12 cellular contexts compared by ENCODE assay signal in the genomic region with DNA sequence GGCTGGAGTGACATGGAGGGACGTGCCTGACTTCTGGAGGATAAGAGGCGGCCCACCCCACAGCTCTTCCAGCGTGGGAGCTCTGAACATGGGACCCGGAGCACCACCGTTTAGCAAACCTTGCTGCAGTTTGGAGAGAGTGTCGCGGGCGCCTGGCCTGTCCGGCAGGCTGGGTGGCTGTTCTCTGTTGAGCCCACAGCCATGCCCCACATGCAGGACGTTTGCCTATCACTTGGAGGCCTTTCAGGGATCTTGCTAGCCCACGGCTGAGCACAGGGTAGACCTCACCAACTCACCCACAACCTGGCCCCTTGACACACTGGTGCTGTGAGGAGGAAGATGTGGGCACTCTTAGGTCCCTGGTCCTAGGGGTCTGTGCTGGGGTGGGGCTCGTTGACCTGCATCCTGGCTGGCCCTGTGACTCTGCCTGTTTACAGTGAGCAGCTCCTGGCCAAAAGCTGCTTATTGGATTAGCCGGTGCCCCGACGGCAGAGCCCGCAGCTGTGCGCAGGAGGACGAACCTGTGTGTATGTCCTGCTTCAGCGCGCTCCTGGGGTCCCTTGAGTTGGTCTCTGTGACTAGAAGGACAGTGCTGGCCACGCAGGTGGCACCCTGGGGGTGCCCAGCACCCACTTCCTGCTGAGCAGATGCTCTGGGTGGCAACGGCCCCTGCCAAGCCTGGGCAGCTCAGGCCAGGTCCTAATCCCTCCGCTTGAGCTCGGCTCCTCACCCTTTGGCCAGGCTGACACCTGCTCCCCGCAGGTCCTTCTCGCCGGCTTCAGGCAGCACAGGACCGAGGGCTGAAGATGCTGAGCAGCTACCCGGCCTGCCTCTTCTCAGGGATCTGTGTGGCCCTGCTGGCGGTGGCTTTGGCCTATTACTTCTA.
DNase-seq lines count a peak whose midpoint lies in the region; ATAC-seq, FAIRE-seq and TF ChIP-seq lines count a peak whose summit lies in the region.
"Had no signal": no experiment of that assay in that cellular context is flagged by ENCODE, and none has a peak within 500 bp of the region (broad histone marks: within the 10 kb centered on the region; RNA-seq: fewer than 3 reads in every experiment).

No MANE protein-coding gene starts in this region.

- ATAC-seq in CD4-positive, alpha-beta T cell (ENCODE audit: poor library complexity), result no peak
- ATAC-seq in GM23338, result peak; percentile 16
- no peak for ATAC-seq in activated CD8-positive, alpha-beta T cell treated with anti-CD3 and anti-CD28 coated beads, Interleukin-2, amount 10 ng/mL, durations not matched to agents 7 days and 5 days
- no peak for ATAC-seq in naive thymus-derived CD4-positive, alpha-beta T cell
- no peak for ATAC-seq in HG02884 (IDR thresholded peaks at IDR 0.05; ENCODE audit: unreplicated experiment)

- POLR2A ChIA-PET in CD4-positive, alpha-beta T cell (lab: Charles Lee), result interaction anchor here (1.0 to 1.8 kb wide), 3 partner anchors 18 to 129 kb away, joined by 3 to 7 read pairs (median 3); no protein-coding TSS in a partner anchor
- POLR2A ChIA-PET in activated CD8-positive, alpha-beta T cell treated with anti-CD3 and anti-CD28 coated beads, Interleukin-2, amount 10 ng/mL, durations not matched to agents 7 days and 5 days (lab: Charles Lee), result no interaction called here
- POLR2A ChIA-PET in naive thymus-derived CD4-positive, alpha-beta T cell (lab: Charles Lee), result interaction anchor here (0.7 kb wide), 1 partner anchor 19 kb away, joined by 3 read pairs; no protein-coding TSS in a partner anchor

- no peaks in the 10 kb centered on the region for H3K9me3 ChIP-seq in CD4-positive, alpha-beta T cell (ENCODE audit: control insufficient read depth, low read length)
- H3K9me3 ChIP-seq in naive thymus-derived CD4-positive, alpha-beta T cell (ENCODE audit: control insufficient read depth in 2 of 3, low read length in 3 of 3), result no peaks in the 10 kb centered on the region
- H3K9me3 ChIP-seq: esophagus muscularis mucosa, neutrophil had no signal

- 0 out of 2 replicates have a peak overlapping the region, but pooled peaks have one; percentile 64 for H3K4me2 ChIP-seq in GM23338

- no peaks in the 10 kb centered on the region for H3K27me3 Mint-ChIP-seq in CD4-positive, alpha-beta T cell
- H3K27me3 Mint-ChIP-seq in GM23338 (ENCODE audit: insufficient read depth, low read depth, poor library complexity) (peaks cover 10% of the 10 kb centered on the region), progenitor cell of endocrine pancreas (no peaks in the 10 kb centered on the region)
- no peaks in the 10 kb centered on the region for H3K27me3 Mint-ChIP-seq in activated CD8-positive, alpha-beta T cell treated with anti-CD3 and anti-CD28 coated beads, Interleukin-2, amount 10 ng/mL, durations not matched to agents 7 days and 5 days (ENCODE audit: low read depth)
- H3K27me3 Mint-ChIP-seq in naive thymus-derived CD4-positive, alpha-beta T cell, result no peaks in the 10 kb centered on the region

- H4K20me1 ChIP-seq in GM23338 (replicated peaks; ENCODE audit: insufficient read depth), result no peaks in the 10 kb centered on the region

- H3K27ac Mint-ChIP-seq in CD4-positive, alpha-beta T cell, result peak overlapping the region; percentile 82
- no peak overlapping the region for H3K27ac Mint-ChIP-seq in GM23338
- peak overlapping the region; percentile 42 for H3K27ac Mint-ChIP-seq in activated CD8-positive, alpha-beta T cell treated with anti-CD3 and anti-CD28 coated beads, Interleukin-2, amount 10 ng/mL, durations not matched to agents 7 days and 5 days
- H3K27ac Mint-ChIP-seq in naive thymus-derived CD4-positive, alpha-beta T cell, result peak overlapping the region; percentile 39 to 96 (median 85)
- H3K27ac Mint-ChIP-seq in progenitor cell of endocrine pancreas, result no peak overlapping the region

- H3F3A ChIP-seq in GM23338 (replicated peaks; ENCODE audit: low read depth), result no peaks in the 10 kb centered on the region

- H3K27me3 ChIP-seq in CD4-positive, alpha-beta T cell (ENCODE audit: control insufficient read depth, insufficient read depth, low read length), result no peaks in the 10 kb centered on the region
- no peaks in the 10 kb centered on the region for H3K27me3 ChIP-seq in GM23338 (ENCODE audit: insufficient read depth)
- H3K27me3 ChIP-seq in naive thymus-derived CD4-positive, alpha-beta T cell (ENCODE audit: control insufficient read depth in 2 of 2, insufficient read depth in 2 of 2, low read length in 2 of 2), result no peaks in the 10 kb centered on the region
- H3K27me3 ChIP-seq: brain microvascular endothelial cell, esophagus muscularis mucosa, neutrophil had no signal

- peak overlapping the region; percentile 88 for H3K4me3 Mint-ChIP-seq in CD4-positive, alpha-beta T cell
- peak overlapping the region; percentile 37; the same call in 1 of the 3 replicates for H3K4me3 Mint-ChIP-seq in GM23338
- peak overlapping the region; percentile 80 for H3K4me3 Mint-ChIP-seq in activated CD8-positive, alpha-beta T cell treated with anti-CD3 and anti-CD28 coated beads, Interleukin-2, amount 10 ng/mL, durations not matched to agents 7 days and 5 days
- peak overlapping the region in 7 of 10 donors; percentile 79 to 95 (median 92) for H3K4me3 Mint-ChIP-seq in naive thymus-derived CD4-positive, alpha-beta T cell
- no peak overlapping the region for H3K4me3 Mint-ChIP-seq in progenitor cell of endocrine pancreas (ENCODE audit: low read depth)

- H2AFZ ChIP-seq in GM23338, result peak overlapping the region; percentile 89

- no peak overlapping the region for H3K27ac ChIP-seq in CD4-positive, alpha-beta T cell (ENCODE audit: low read depth, low read length)
- no peak overlapping the region for H3K27ac ChIP-seq in GM23338 (ENCODE audit: low read depth)
- H3K27ac ChIP-seq in naive thymus-derived CD4-positive, alpha-beta T cell (ENCODE audit: low read depth, low read length), result peak overlapping the region; percentile 26
- H3K27ac ChIP-seq: brain microvascular endothelial cell, neutrophil had no signal

- H3K4me1 ChIP-seq in GM23338 (ENCODE audit: insufficient read depth), result no peaks in the 10 kb centered on the region
- peaks cover 0 to 9% of the 10 kb centered on the region in 2 donors for H3K4me1 ChIP-seq in naive thymus-derived CD4-positive, alpha-beta T cell (ENCODE audit: control insufficient read depth in 2 of 2, insufficient read depth in 2 of 2, low read length in 2 of 2)

- peaks cover 19% of the 10 kb centered on the region for H3K4me1 Mint-ChIP-seq in CD4-positive, alpha-beta T cell (ENCODE audit: low read depth)
- H3K4me1 Mint-ChIP-seq in GM23338 (peaks cover 8% of the 10 kb centered on the region), progenitor cell of endocrine pancreas (ENCODE audit: low read depth) (peaks cover 17% of the 10 kb centered on the region)
- H3K4me1 Mint-ChIP-seq in activated CD8-positive, alpha-beta T cell treated with anti-CD3 and anti-CD28 coated beads, Interleukin-2, amount 10 ng/mL, durations not matched to agents 7 days and 5 days (ENCODE audit: low read depth), result peaks cover 24% of the 10 kb centered on the region
- peaks cover 15 to 24% (median 21%) of the 10 kb centered on the region in 7 donors for H3K4me1 Mint-ChIP-seq in naive thymus-derived CD4-positive, alpha-beta T cell

- H3K9me3 Mint-ChIP-seq in CD4-positive, alpha-beta T cell, result no peaks in the 10 kb centered on the region
- H3K9me3 Mint-ChIP-seq in GM23338 (no peaks in the 10 kb centered on the region), progenitor cell of endocrine pancreas (ENCODE audit: low read depth) (no peaks in the 10 kb centered on the region)
- H3K9me3 Mint-ChIP-seq in activated CD8-positive, alpha-beta T cell treated with anti-CD3 and anti-CD28 coated beads, Interleukin-2, amount 10 ng/mL, durations not matched to agents 7 days and 5 days (ENCODE audit: insufficient read depth), result no peaks in the 10 kb centered on the region
- no peaks in the 10 kb centered on the region for H3K9me3 Mint-ChIP-seq in naive thymus-derived CD4-positive, alpha-beta T cell

- no peak for FAIRE-seq in frontal cortex (lab: Jason Lieb, UNC)

- CTCF ChIA-PET in CD4-positive, alpha-beta T cell (lab: Charles Lee), result interaction anchor here (0.7 to 2.5 kb wide), 6 partner anchors 12 to 129 kb away, joined by 3 to 13 read pairs (median 4); no protein-coding TSS in a partner anchor
- CTCF ChIA-PET in activated CD8-positive, alpha-beta T cell treated with anti-CD3 and anti-CD28 coated beads, Interleukin-2, amount 10 ng/mL, durations not matched to agents 7 days and 5 days (lab: Charles Lee), result interaction anchor here (0.6 to 3.7 kb wide), 19 partner anchors 8 to 211 kb away, joined by 3 to 21 read pairs (median 6); a partner anchor contains a TSS
- CTCF ChIA-PET in naive thymus-derived CD4-positive, alpha-beta T cell (lab: Charles Lee), result interaction anchor here (0.6 to 2.2 kb wide), 8 partner anchors 21 to 133 kb away, joined by 3 to 9 read pairs (median 4); no protein-coding TSS in a partner anchor

- H3K79me2 ChIP-seq in GM23338 (replicated peaks; ENCODE audit: insufficient read depth), result no peaks in the 10 kb centered on the region

- no peak for DNase-seq in CD4-positive, alpha-beta T cell
- DNase-seq in GM23338 (ENCODE audit: low spot score) (no peak), frontal cortex (ENCODE audit: low spot score in 2 of 2) (no peak), progenitor cell of endocrine pancreas (ENCODE audit: low spot score, unreplicated experiment) (no peak)
- no peak for DNase-seq in activated CD8-positive, alpha-beta T cell treated with anti-CD3 and anti-CD28 coated beads, Interleukin-2, amount 10 ng/mL, durations not matched to agents 7 days and 5 days
- no peak for DNase-seq in naive thymus-derived CD4-positive, alpha-beta T cell
- DNase-seq in stimulated activated CD4-positive, alpha-beta T cell treated with anti-CD3 and anti-CD28 coated beads, Interleukin-2, amount 100 ng/mL, for 24 hours, result no peak
- DNase-seq: DMS79 treated with DMSO at 0.1 percent for 48 hours had no signal

- H3K9me2 ChIP-seq in GM23338 (ENCODE audit: insufficient read depth), result no peaks in the 10 kb centered on the region

- no peak for TF ChIP-seq CTCF in CD4-positive, alpha-beta T cell (IDR thresholded peaks at IDR 0.05)
- TF ChIP-seq CTCF in GM23338 (conservative IDR thresholded peaks at IDR 0.05; ENCODE audit: low read depth in 2 of 2) (0 out of 4 replicates have a peak, but pooled peaks of 1 of the 2 experiments have one; percentile 6), progenitor cell of endocrine pancreas (IDR thresholded peaks at IDR 0.05; ENCODE audit: unreplicated experiment) (no peak)

- no peaks in the 10 kb centered on the region for H3K36me3 ChIP-seq in GM23338 (ENCODE audit: insufficient read depth)
- peaks cover 0 to 32% (median 0%) of the 10 kb centered on the region in 3 experiments for H3K36me3 ChIP-seq in naive thymus-derived CD4-positive, alpha-beta T cell (ENCODE audit: control insufficient read depth in 2 of 3, insufficient read depth in 3 of 3, low read length in 3 of 3)
- H3K36me3 ChIP-seq: brain microvascular endothelial cell, neutrophil had no signal

- peaks cover 22% of the 10 kb centered on the region for H3K36me3 Mint-ChIP-seq in CD4-positive, alpha-beta T cell (ENCODE audit: low read depth)
- H3K36me3 Mint-ChIP-seq in GM23338 (ENCODE audit: low read depth) (no peaks in the 10 kb centered on the region), progenitor cell of endocrine pancreas (ENCODE audit: insufficient read depth) (peaks cover 2% of the 10 kb centered on the region)
- peaks cover 2% of the 10 kb centered on the region for H3K36me3 Mint-ChIP-seq in activated CD8-positive, alpha-beta T cell treated with anti-CD3 and anti-CD28 coated beads, Interleukin-2, amount 10 ng/mL, durations not matched to agents 7 days and 5 days (ENCODE audit: low read depth)
- peaks cover 0 to 8% (median 0%) of the 10 kb centered on the region in 5 donors for H3K36me3 Mint-ChIP-seq in naive thymus-derived CD4-positive, alpha-beta T cell

- intact Hi-C loops in CD4-positive, alpha-beta T cell (cut with DNase I, micrococcal nuclease), result loop anchor here (1.0 kb wide), 3 partner anchors 36 to 129 kb away; no protein-coding TSS in a partner anchor
- intact Hi-C loops in naive thymus-derived CD4-positive, alpha-beta T cell (cut with micrococcal nuclease), result loop anchor here (1.0 to 5.0 kb wide), 6 partner anchors 22 to 150 kb away; a partner anchor contains a TSS

- H3K4me3 ChIP-seq in GM23338, result 0 out of 2 replicates have a peak overlapping the region, but pooled peaks have one; percentile 25
- H3K4me3 ChIP-seq in naive thymus-derived CD4-positive, alpha-beta T cell (ENCODE audit: low read length), result no peak overlapping the region

Comparison
In these comparisons a context has a peak if more than half of its experiments do, and no peak if none do; other contexts are left out.
1. H3K27ac Mint-ChIP-seq: peak in CD4-positive, alpha-beta T cell (single experiment), activated CD8-positive, alpha-beta T cell treated with anti-CD3 and anti-CD28 coated beads, Interleukin-2, amount 10 ng/mL, durations not matched to agents 7 days and 5 days (single experiment) and naive thymus-derived CD4-positive, alpha-beta T cell (9 of 9); none in GM23338 (single experiment) and progenitor cell of endocrine pancreas (single experiment).